In genomic region chr2:240851078-240851861, GRCh38 we compare ENCODE assay signal across 8 cellular contexts. TPM values are rescaled to one million over a fixed set of nuclear protein-coding genes. Genes with fewer than 3 reads are reported as not detected.
A peak's percentile ranks its signal among the peaks of the same experiment; 100 is the strongest.
DNase-seq lines count a peak whose midpoint lies in the region; ATAC-seq and TF ChIP-seq lines count a peak whose summit lies in the region.

No MANE protein-coding gene starts in this region.

- ATAC-seq in HG03442 (IDR thresholded peaks at IDR 0.05; ENCODE audit: unreplicated experiment): no peak

- TF ChIP-seq EP300 in stomach (IDR thresholded peaks at IDR 0.05): no peak

- H3K36me3 ChIP-seq in neuronal stem cell (replicated peaks in 1 of 2; ENCODE audit: control insufficient read depth in 2 of 2, insufficient read depth in 2 of 2, low read length in 2 of 2): no peaks in the 10 kb centered on the region
- no peaks in the 10 kb centered on the region for H3K36me3 ChIP-seq in stomach

- H3K18ac ChIP-seq in neuronal stem cell (ENCODE audit: low read length): no peak overlapping the region

- H2BK120ac ChIP-seq in neuronal stem cell (ENCODE audit: low read depth, low read length): no peak overlapping the region

- H2BK15ac ChIP-seq in neuronal stem cell (ENCODE audit: low read length): peak overlapping the region; percentile 37

- TF ChIP-seq CTCF in GM10248 (IDR thresholded peaks at IDR 0.05; ENCODE audit: control extremely low read depth, extremely low read depth, low read depth, missing control alignments): peak; percentile 96
- peak; percentile 92 for TF ChIP-seq CTCF in LNCaP clone FGC (IDR thresholded peaks at IDR 0.05; ENCODE audit: control insufficient read depth, extremely low read depth, insufficient read depth)
- peak; percentile 93 for TF ChIP-seq CTCF in RWPE1 (conservative IDR thresholded peaks at IDR 0.05; ENCODE audit: low read depth)
- peak in 6 of 7 experiments; percentile 20 to 95 (median 90) for TF ChIP-seq CTCF in stomach (IDR thresholded peaks at IDR 0.05)

- POLR2A ChIA-PET in GM10248 (lab: Yijun Ruan, JAX) (no interaction called here), RWPE1 (lab: Yijun Ruan, JAX; ENCODE audit: low non-redundant PET) (interaction anchor here (0.6 to 0.7 kb wide), 2 partner anchors 172 to 250 kb away, joined by 3 to 19 read pairs; no protein-coding TSS in a partner anchor)

- WGBS in neuronal stem cell (ENCODE audit: extremely low coverage in 2 of 2, insufficient read length in 2 of 2, insufficient replicate concordance in 1 of 2), 2 donors: no CpG with 5 or more reads among the region's 31 CpGs
- 23 to 31% (median 26%) methylated on average over 22 to 31 of the region's 31 CpGs for WGBS in stomach, 5 donors

- no peak for TF ChIP-seq POLR2A in stomach (IDR thresholded peaks at IDR 0.05)

- H3K4me1 ChIP-seq in neuronal stem cell (ENCODE audit: control insufficient read depth in 2 of 2, insufficient read depth in 1 of 2, low read depth in 1 of 2, low read length in 2 of 2) (peaks cover 0 to 7% of the 10 kb centered on the region in 2 donors), stomach (peaks cover 0 to 12% (median 8%) of the 10 kb centered on the region in 4 donors)

- H4K8ac ChIP-seq in neuronal stem cell (ENCODE audit: low read depth, low read length): no peak overlapping the region

- H4K91ac ChIP-seq in neuronal stem cell (ENCODE audit: low read depth, low read length, poor library complexity): no peak overlapping the region

- intact Hi-C loops in stomach (cut with DNase I; ENCODE audit: low total_unique reads): no loop called here

- H2AFZ ChIP-seq in neuronal stem cell (ENCODE audit: low read length): no peak overlapping the region

- DNase-seq in GM10248 (ENCODE audit: extremely low spot score) (peak; percentile 89), LNCaP clone FGC (ENCODE audit: low read depth) (peak; percentile 56), RWPE1 (ENCODE audit: low spot score) (peak; percentile 81), fibroblast of the conjunctiva (ENCODE audit: low read depth) (peak; percentile 60), neuronal stem cell (ENCODE audit: low spot score) (peak; percentile 90), stomach (peak; percentile 90)
- peak; percentile 65 to 75 for DNase-seq in activated T-helper 1 cell treated with anti-CD3 and anti-CD28 coated beads, Interleukin-2, amount 50 U/mL, for 16 hours (ENCODE audit: low read depth in 1 of 2, low spot score in 1 of 2)

- CTCF ChIA-PET in GM10248 (lab: Yijun Ruan, JAX): interaction anchor here (0.6 to 1.9 kb wide), 20 partner anchors 9 to 1029 kb away, joined by 3 to 23 read pairs (median 4); partner anchors contain the start of genes AGXT and D2HGDH
- CTCF ChIA-PET in RWPE1 (lab: Yijun Ruan, JAX): interaction anchor here (0.6 to 1.4 kb wide), 23 partner anchors 10 to 1034 kb away, joined by 3 to 10 read pairs (median 3); partner anchors contain the start of gene PASK

- no peak overlapping the region for H3K9ac ChIP-seq in neuronal stem cell (ENCODE audit: low read depth, low read length, poor library complexity)

- H3K23ac ChIP-seq in neuronal stem cell (ENCODE audit: low read depth, low read length, poor library complexity): no peak overlapping the region

- H2AK5ac ChIP-seq in neuronal stem cell (ENCODE audit: low read depth, low read length): peak overlapping the region; percentile 10

- no peaks in the 10 kb centered on the region for H3K79me1 ChIP-seq in neuronal stem cell (ENCODE audit: low read depth, low read length)

- H3K4me3 ChIP-seq in LNCaP clone FGC (ENCODE audit: low read depth, low read length): no peak overlapping the region
- no peak overlapping the region for H3K4me3 ChIP-seq in neuronal stem cell (ENCODE audit: low read length in 2 of 2)
- H3K4me3 ChIP-seq in stomach: no peak overlapping the region

- no peak overlapping the region for H3K27ac ChIP-seq in RWPE1
- H3K27ac ChIP-seq in neuronal stem cell (replicated peaks; ENCODE audit: low read length): peak overlapping the region; percentile 19
- no peak overlapping the region for H3K27ac ChIP-seq in stomach

- no peak overlapping the region for H3K4ac ChIP-seq in neuronal stem cell (ENCODE audit: low read length)

- no peaks in the 10 kb centered on the region for H3K27me3 ChIP-seq in neuronal stem cell (ENCODE audit: control insufficient read depth in 3 of 3, insufficient read depth in 3 of 3, low read depth in 1 of 3, low read length in 3 of 3)
- peaks cover 0 to 3% (median 0%) of the 10 kb centered on the region in 3 donors for H3K27me3 ChIP-seq in stomach

- H2BK5ac ChIP-seq in neuronal stem cell (ENCODE audit: low read length): no peak overlapping the region

- no peak overlapping the region for H2BK12ac ChIP-seq in neuronal stem cell (ENCODE audit: low read length)

- H3K4me2 ChIP-seq in neuronal stem cell (ENCODE audit: insufficient read depth, low read length, poor library complexity, severe bottlenecking): no peak overlapping the region

- H3K14ac ChIP-seq in neuronal stem cell (ENCODE audit: low read length): no peak overlapping the region

- peaks cover 0 to 3% of the 10 kb centered on the region in 2 donors for H3K9me3 ChIP-seq in neuronal stem cell (replicated peaks in 1 of 2; ENCODE audit: control insufficient read depth in 2 of 2, insufficient read depth in 1 of 2, low read depth in 1 of 2, low read length in 2 of 2)
- H3K9me3 ChIP-seq in stomach: peaks cover 0 to 11% (median 8%) of the 10 kb centered on the region in 4 donors

RNA-seq across cellular contexts. Expression of gene AGXT, which starts 17.4 kb away (rescaled TPM):
- not detected for polyA plus RNA-seq in neuronal stem cell (2013, experiment 1 of 2)
- not detected for polyA plus RNA-seq in neuronal stem cell (2013, experiment 2 of 2)
- not detected for total RNA-seq in stomach
- polyA plus RNA-seq in stomach: not detected

RNA-seq across cellular contexts. Expression of gene KIF1A, which starts 31.3 kb away (rescaled TPM):
- polyA plus RNA-seq in neuronal stem cell (2013, experiment 1 of 2): 32.5 TPM
- 33.9 TPM for polyA plus RNA-seq in neuronal stem cell (2013, experiment 2 of 2)
- 10 to 100 TPM in 1 of 5 donors, 1 to 10 TPM in 3, under 1 TPM in 1; 0.29 to 12.5 (median 3.9) TPM for total RNA-seq in stomach
- polyA plus RNA-seq in stomach: 1 to 10 TPM in 1 of 3 donors, under 1 TPM in 2; 0.15 to 4.9 (median 0.63) TPM

RNA-seq across cellular contexts. Expression of gene MAB21L4, which starts 44.7 kb away (rescaled TPM):
- polyA plus RNA-seq in neuronal stem cell (2013, experiment 1 of 2): not detected
- polyA plus RNA-seq in neuronal stem cell (2013, experiment 2 of 2): not detected
- total RNA-seq in stomach: 1 to 10 TPM in 1 of 5 donors, under 1 TPM in 2, not detected in 2; 0.45 to 4.9 (median 0.55) TPM
- polyA plus RNA-seq in stomach: 10 to 100 TPM in 1 of 3 donors, 1 to 10 TPM in 2; 6.0 to 48.9 (median 9.1) TPM

RNA-seq across cellular contexts. Expression of gene CROCC2, which starts 54.9 kb away (rescaled TPM):
- not detected for polyA plus RNA-seq in neuronal stem cell (2013, experiment 1 of 2)
- not detected for polyA plus RNA-seq in neuronal stem cell (2013, experiment 2 of 2)
- 1 to 10 TPM in 1 of 5 donors, not detected in 4; 4.9 TPM for total RNA-seq in stomach
- polyA plus RNA-seq in stomach: under 1 TPM in 1 of 3 donors, not detected in 2; 0.03 TPM
